1 cellular context compared by ENCODE assay signal in genomic region chr4:38511702-38512101, GRCh38.
TF ChIP-seq lines count a peak whose summit lies in the region.

No MANE protein-coding gene starts in this region.

TF ChIP-seq in H1, 55 proteins besides CTCF, POLR2A, EP300 and RAD21 (continued from another document):
- TF ChIP-seq CHD7 (IDR thresholded peaks at IDR 0.05; ENCODE audit: insufficient replicate concordance, low read length) (no peak), HDAC6 (IDR thresholded peaks at IDR 0.05; ENCODE audit: low read depth, low read length) (no peak), E2F6 (IDR thresholded peaks at IDR 0.05) (no peak), SP1 (IDR thresholded peaks at IDR 0.05; ENCODE audit: low read depth, low read length) (no peak), CBX8 (IDR thresholded peaks at IDR 0.05; ENCODE audit: borderline replicate concordance, low read depth, low read length) (no peak), SIN3A (conservative IDR thresholded peaks at IDR 0.05 in 1 of 2, IDR thresholded peaks at IDR 0.05 in 1 of 2; ENCODE audit: low read depth in 1 of 2, low read length in 2 of 2) (no peak), MAX (IDR thresholded peaks at IDR 0.05) (no peak), ATF2 (IDR thresholded peaks at IDR 0.05; ENCODE audit: low read length) (no peak), CHD2 (IDR thresholded peaks at IDR 0.05; ENCODE audit: low read length) (no peak), GABPA (IDR thresholded peaks at IDR 0.05; ENCODE audit: borderline replicate concordance, insufficient read depth, low read length) (no peak), SP4 (IDR thresholded peaks at IDR 0.05; ENCODE audit: low read length) (no peak), KDM4A (IDR thresholded peaks at IDR 0.05; ENCODE audit: low read depth, low read length, severe bottlenecking) (no peak), BRCA1 (IDR thresholded peaks at IDR 0.05; ENCODE audit: low read depth, low read length) (no peak), RNF2 (IDR thresholded peaks at IDR 0.05; ENCODE audit: borderline replicate concordance, low read depth, low read length, missing control alignments, poor library complexity, severe bottlenecking) (no peak), CHD1 (IDR thresholded peaks at IDR 0.05; ENCODE audit: low read depth, low read length) (no peak), ZNF274 (IDR thresholded peaks at IDR 0.05; ENCODE audit: borderline replicate concordance, extremely low read depth, low read length) (no peak), TEAD4 (IDR thresholded peaks at IDR 0.05; ENCODE audit: low read depth, low read length) (no peak), SAP30 (IDR thresholded peaks at IDR 0.05; ENCODE audit: insufficient read depth, insufficient replicate concordance, low read length) (no peak)
